Comparison of ENCODE assay signal across 18 cellular contexts in the genomic region with DNA sequence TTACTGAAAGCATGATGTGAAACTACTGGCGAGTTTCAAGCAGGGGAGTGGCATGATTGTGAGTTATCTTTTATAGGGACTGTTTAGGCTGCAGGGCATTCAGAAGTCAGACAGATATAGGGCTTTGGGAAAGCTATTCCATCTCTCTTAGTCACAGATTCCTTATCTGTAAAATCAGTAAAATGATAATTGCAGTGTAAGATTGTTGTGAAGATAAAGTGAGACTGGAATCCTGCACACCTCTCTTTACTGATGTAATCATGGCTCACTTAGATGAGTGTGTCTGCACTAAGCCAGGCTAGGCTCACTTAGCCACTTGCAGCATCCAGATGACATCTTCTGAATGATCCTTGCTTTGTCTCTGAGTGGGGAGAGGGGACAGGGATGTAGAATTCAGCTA.
A peak's percentile ranks its signal among the peaks of the same experiment; 100 is the strongest.
DNase-seq lines count a peak whose midpoint lies in the region; ATAC-seq, FAIRE-seq and TF ChIP-seq lines count a peak whose summit lies in the region.
"Had no signal": no experiment of that assay in that cellular context is flagged by ENCODE, and none has a peak within 500 bp of the region (broad histone marks: within the 10 kb centered on the region; RNA-seq: fewer than 3 reads in every experiment).

No MANE protein-coding gene starts in this region.

- H3K4me1 ChIP-seq in IMR-90 (ENCODE audit: control insufficient read depth, insufficient read depth, low read length), result peaks cover 4% of the 10 kb centered on the region; the same call in 1 of the 2 replicates
- no peaks in the 10 kb centered on the region for H3K4me1 ChIP-seq in mucosa of descending colon (ENCODE audit: low read depth)
- H3K4me1 ChIP-seq: BE2C had no signal

- H3K36me3 ChIP-seq in IMR-90 (ENCODE audit: control insufficient read depth, insufficient read depth, low read length), result no peaks in the 10 kb centered on the region
- no peaks in the 10 kb centered on the region for H3K36me3 ChIP-seq in mucosa of descending colon (ENCODE audit: low read depth)
- H3K36me3 ChIP-seq: BE2C had no signal

- no peak overlapping the region for H4K8ac ChIP-seq in IMR-90 (ENCODE audit: low read depth in 2 of 2, low read length in 2 of 2)

- no peak overlapping the region for H2AFZ ChIP-seq in IMR-90 (replicated peaks; ENCODE audit: low read length, poor library complexity)

- no peaks in the 10 kb centered on the region for H3K27me3 ChIP-seq in IMR-90 (ENCODE audit: control insufficient read depth, insufficient read depth, low read length)

- H3K4me2 ChIP-seq in IMR-90 (ENCODE audit: low read depth, low read length), result no peak overlapping the region

- in situ Hi-C loops in IMR-90 (cut with MboI; ENCODE audit: low sequenced_read_pairs), result loop anchor here (25.0 kb wide), 1 partner anchor 650 kb away; no protein-coding TSS in a partner anchor

- no peak overlapping the region for H4K91ac ChIP-seq in IMR-90 (ENCODE audit: insufficient read depth, low read depth, low read length)

- no peak overlapping the region for H2AK9ac ChIP-seq in IMR-90 (replicated peaks; ENCODE audit: low read depth, low read length, poor library complexity)

- CTCF ChIA-PET in IMR-90 (lab: Yijun Ruan, JAX), result interaction anchor here (0.7 to 1.3 kb wide), 2 partner anchors 10 to 15 kb away, joined by 4 read pairs; no protein-coding TSS in a partner anchor

- dilution Hi-C loops in IMR-90 (cut with HindIII; ENCODE audit: low sequenced_read_pairs, unreplicated experiment), result no loop called here

- DNase-seq in EH (ENCODE audit: low read depth) (peak; percentile 75), IMR-90 (no peak), mucosa of descending colon (no peak), D721Med (ENCODE audit: insufficient read length, low spot score) (no peak), LoVo (ENCODE audit: low spot score) (no peak)
- DNase-seq: ACHN; BE2C; CD8-positive, alpha-beta T cell; NCI-H1417; NCI-H1930; NCI-H510A; NCI-H82; RPMI8226 had no signal

- no peaks in the 10 kb centered on the region for H4K20me1 ChIP-seq in IMR-90 (ENCODE audit: insufficient read depth, low read length)

- no peak overlapping the region; the same call in 1 of the 2 replicates for H3K4ac ChIP-seq in IMR-90 (ENCODE audit: low read depth, low read length)

- TF ChIP-seq CTCF in IMR-90 (conservative IDR thresholded peaks at IDR 0.05; ENCODE audit: low read depth, low read length), result no peak
- TF ChIP-seq CTCF in mucosa of descending colon (IDR thresholded peaks at IDR 0.05), result no peak
- no peak for TF ChIP-seq CTCF in D721Med (IDR thresholded peaks at IDR 0.05; ENCODE audit: insufficient read depth, missing control alignments)

- H3K14ac ChIP-seq in IMR-90 (replicated peaks; ENCODE audit: low read depth, low read length), result peak overlapping the region; percentile 58

- no TSS peak for BruUV-seq in IMR-90 (replicated peaks; lab: Mats Ljungman, UMichigan)

- no CpG with 5 or more reads among the region's 1 CpG for whole genome bisulfite sequencing in IMR-90 (ENCODE audit: extremely low coverage in 2 of 2, insufficient read length in 1 of 2), 2 experiments

- H2BK5ac ChIP-seq in IMR-90 (ENCODE audit: low read depth, low read length, poor library complexity, severe bottlenecking), result no peak overlapping the region

- H2BK120ac ChIP-seq in IMR-90 (ENCODE audit: low read depth, low read length), result peak overlapping the region; percentile 55; the same call in 1 of the 2 replicates

- no peak overlapping the region for H2BK15ac ChIP-seq in IMR-90 (ENCODE audit: low read depth, low read length)

- no peak overlapping the region for H3K23ac ChIP-seq in IMR-90 (ENCODE audit: low read depth, low read length)

- intact Hi-C loops in IMR-90 (cut with micrococcal nuclease), result no loop called here
- intact Hi-C loops in mucosa of descending colon (cut with DNase I, micrococcal nuclease), result no loop called here

- H3K9ac ChIP-seq in IMR-90 (ENCODE audit: low read depth, low read length), result no peak overlapping the region

- no peak for TF ChIP-seq POLR2A in IMR-90 (IDR thresholded peaks at IDR 0.05; ENCODE audit: low read depth, low read length)

- H3K79me1 ChIP-seq in IMR-90 (ENCODE audit: low read depth in 1 of 2, low read length in 2 of 2), result no peaks in the 10 kb centered on the region

- H3K4me3 ChIP-seq in IMR-90 (ENCODE audit: insufficient read depth, low read depth, low read length) (no peak overlapping the region), mucosa of descending colon (no peak overlapping the region)
- H3K4me3 ChIP-seq: SK-N-MC had no signal

- FAIRE-seq in D721Med (lab: Jason Lieb, UNC), result no peak
- FAIRE-seq: HepG2 had no signal

- H3K9me3 ChIP-seq in IMR-90 (ENCODE audit: control insufficient read depth, insufficient read depth, low read length), result no peaks in the 10 kb centered on the region
- no peaks in the 10 kb centered on the region for H3K9me3 ChIP-seq in mucosa of descending colon
- H3K9me3 ChIP-seq: BE2C had no signal

- H3K56ac ChIP-seq in IMR-90 (ENCODE audit: extremely low read depth, insufficient read depth, low read length), result no peak overlapping the region

- peak overlapping the region; percentile 59; the same call in 1 of the 2 replicates for H3K18ac ChIP-seq in IMR-90 (ENCODE audit: low read depth, low read length)

- H3K27ac ChIP-seq in IMR-90 (ENCODE audit: insufficient read depth, low read length), result no peak overlapping the region
- H3K27ac ChIP-seq: SK-N-MC had no signal

- H4K5ac ChIP-seq in IMR-90 (ENCODE audit: low read depth, low read length), result no peak overlapping the region

- no peak overlapping the region; the same call in 1 of the 2 replicates for H2AK5ac ChIP-seq in IMR-90 (ENCODE audit: low read depth, low read length)

- ATAC-seq in IMR-90 (ENCODE audit: low read depth) (peak; percentile 30; the same call in 1 of the 2 replicates), SK-N-SH treated with all-trans-retinoic acid at 6 μM for 48 hours (peak; percentile 47), mucosa of descending colon (peak; percentile 65), HG03439 (IDR thresholded peaks at IDR 0.05; ENCODE audit: unreplicated experiment) (no peak), HG03520 (IDR thresholded peaks at IDR 0.05; ENCODE audit: unreplicated experiment) (no peak)
- ATAC-seq: CD8-positive, alpha-beta T cell; HepG2 had no signal

- TF ChIP-seq RAD21 in IMR-90 (IDR thresholded peaks at IDR 0.05; ENCODE audit: low read length), result no peak

- POLR2A ChIA-PET in IMR-90 (lab: Charles Lee; ENCODE audit: unreplicated experiment), result interaction anchor here (0.6 kb wide), 1 partner anchor 342 kb away, joined by 3 read pairs; no protein-coding TSS in a partner anchor

- no peaks in the 10 kb centered on the region; the same call in none of the 2 replicates for H3K9me1 ChIP-seq in IMR-90 (ENCODE audit: insufficient read depth, low read length)

- peak overlapping the region; percentile 59 for H2BK20ac ChIP-seq in IMR-90 (ENCODE audit: low read depth, low read length)

TF ChIP-seq in IMR-90, 13 proteins besides CTCF, POLR2A, EP300 and RAD21:
- TF ChIP-seq, protein P1, sequence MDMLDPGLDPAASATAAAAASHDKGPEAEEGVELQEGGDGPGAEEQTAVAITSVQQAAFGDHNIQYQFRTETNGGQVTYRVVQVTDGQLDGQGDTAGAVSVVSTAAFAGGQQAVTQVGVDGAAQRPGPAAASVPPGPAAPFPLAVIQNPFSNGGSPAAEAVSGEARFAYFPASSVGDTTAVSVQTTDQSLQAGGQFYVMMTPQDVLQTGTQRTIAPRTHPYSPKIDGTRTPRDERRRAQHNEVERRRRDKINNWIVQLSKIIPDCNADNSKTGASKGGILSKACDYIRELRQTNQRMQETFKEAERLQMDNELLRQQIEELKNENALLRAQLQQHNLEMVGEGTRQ (IDR thresholded peaks at IDR 0.05; ENCODE audit: low read depth, low read length), result no peak
- no peak for TF ChIP-seq NFE2L2 (IDR thresholded peaks at IDR 0.05; ENCODE audit: low read depth, low read length)

TF ChIP-seq in SK-N-SH treated with all-trans-retinoic acid at 6 μM for 48 hours, 23 proteins besides CTCF, POLR2A, EP300 and RAD21 (continues in another document):
- TF ChIP-seq PPARA (CRISPR knock-in tag; IDR thresholded peaks at IDR 0.05; ENCODE audit: borderline replicate concordance), result no peak
- no peak for TF ChIP-seq ZC3H10 (CRISPR knock-in tag; IDR thresholded peaks at IDR 0.05)
- no peak for TF ChIP-seq RARB (CRISPR knock-in tag; IDR thresholded peaks at IDR 0.05)
- TF ChIP-seq ZFP30 (CRISPR knock-in tag; IDR thresholded peaks at IDR 0.05), result no peak
- TF ChIP-seq, protein P2, sequence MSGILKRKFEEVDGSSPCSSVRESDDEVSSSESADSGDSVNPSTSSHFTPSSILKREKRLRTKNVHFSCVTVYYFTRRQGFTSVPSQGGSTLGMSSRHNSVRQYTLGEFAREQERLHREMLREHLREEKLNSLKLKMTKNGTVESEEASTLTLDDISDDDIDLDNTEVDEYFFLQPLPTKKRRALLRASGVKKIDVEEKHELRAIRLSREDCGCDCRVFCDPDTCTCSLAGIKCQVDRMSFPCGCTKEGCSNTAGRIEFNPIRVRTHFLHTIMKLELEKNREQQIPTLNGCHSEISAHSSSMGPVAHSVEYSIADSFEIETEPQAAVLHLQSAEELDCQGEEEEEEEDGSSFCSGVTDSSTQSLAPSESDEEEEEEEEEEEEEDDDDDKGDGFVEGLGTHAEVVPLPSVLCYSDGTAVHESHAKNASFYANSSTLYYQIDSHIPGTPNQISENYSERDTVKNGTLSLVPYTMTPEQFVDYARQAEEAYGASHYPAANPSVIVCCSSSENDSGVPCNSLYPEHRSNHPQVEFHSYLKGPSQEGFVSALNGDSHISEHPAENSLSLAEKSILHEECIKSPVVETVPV (CRISPR knock-in tag; IDR thresholded peaks at IDR 0.05), result no peak
- no peak for TF ChIP-seq TCF4 (CRISPR knock-in tag; IDR thresholded peaks at IDR 0.05; ENCODE audit: borderline replicate concordance)
- TF ChIP-seq BACH2 (CRISPR knock-in tag; IDR thresholded peaks at IDR 0.05; ENCODE audit: borderline replicate concordance), result no peak
- no peak for TF ChIP-seq ZNF70 (CRISPR knock-in tag; IDR thresholded peaks at IDR 0.05)
- no peak for TF ChIP-seq ISL1 (CRISPR knock-in tag; IDR thresholded peaks at IDR 0.05)
- no peak for TF ChIP-seq TOX (CRISPR knock-in tag; IDR thresholded peaks at IDR 0.05; ENCODE audit: borderline replicate concordance)
- TF ChIP-seq SNAI2 (CRISPR knock-in tag; IDR thresholded peaks at IDR 0.05), result no peak
- TF ChIP-seq ZNF565 (CRISPR knock-in tag; conservative IDR thresholded peaks at IDR 0.05; ENCODE audit: low read depth), result no peak

Comparison
In these comparisons a context has a peak if more than half of its experiments do, and no peak if none do; other contexts are left out.
1. ATAC-seq: peak in IMR-90 (single experiment), SK-N-SH treated with all-trans-retinoic acid at 6 μM for 48 hours (single experiment) and mucosa of descending colon (single experiment); none in HG03439 (single experiment) and HG03520 (single experiment).